In genomic region chr13:46801831-46802230, GRCh38 we compare ENCODE assay signal across 25 cellular contexts.
"Had no signal": no experiment of that assay in that cellular context is flagged by ENCODE, and none has a peak within 500 bp of the region (broad histone marks: within the 10 kb centered on the region; RNA-seq: fewer than 3 reads in every experiment).

No MANE protein-coding gene starts in this region.

- H3K27me3 ChIP-seq: body of pancreas, esophagus squamous epithelium, gastrocnemius medialis, neutrophil, transverse colon, uterus had no signal

- DNase-seq: activated B cell treated with CpG ODN at 0.5 μM for 24 hours; activated CD4-positive, alpha-beta T cell treated with anti-CD3 and anti-CD28 coated beads for 36 hours; activated CD4-positive, alpha-beta T cell treated with anti-CD3 and anti-CD28 coated beads, Interleukin-2, amount 50 U/mL, for 4 hours; activated CD8-positive, alpha-beta memory T cell treated with anti-CD3 and anti-CD28 coated beads for 24 hours; activated effector memory CD4-positive, alpha-beta T cell treated with Interleukin-2 at 50 U/mL for 16 hours; activated naive CD4-positive, alpha-beta T cell treated with anti-CD3 and anti-CD28 coated beads for 36 hours; activated T-cell treated with anti-CD3 and anti-CD28 coated beads, Interleukin-2, amount 50 U/mL, for 72 hours; body of pancreas; caudate nucleus; effector memory CD8-positive, alpha-beta T cell; esophagus squamous epithelium; gastrocnemius medialis; hippocampal formation; right cardiac atrium; stimulated activated CD4-positive, alpha-beta T cell treated with anti-CD3 and anti-CD28 coated beads, Interleukin-2, amount 100 ng/mL, for 24 hours; stimulated activated naive B cell treated with anti-CD40 and anti-IgM and Interleukin-4, amounts not matched to agents 10 μg/mL and 1 μg/mL and 100 μg/mL, for 72 hours; T1000; transverse colon; uterus had no signal

- ATAC-seq: activated CD4-positive, alpha-beta T cell treated with anti-CD3 and anti-CD28 coated beads for 36 hours; activated T-cell treated with anti-CD3 and anti-CD28 coated beads, Interleukin-2, amount 50 U/mL, for 72 hours; body of pancreas; effector memory CD8-positive, alpha-beta T cell; gastrocnemius medialis; right cardiac atrium; stimulated activated naive B cell treated with anti-CD40 and anti-IgM and Interleukin-4, amounts not matched to agents 10 μg/mL and 1 μg/mL and 100 μg/mL, for 72 hours had no signal

- H3K4me3 Mint-ChIP-seq: activated B cell treated with CpG ODN at 0.5 μM for 24 hours; activated CD4-positive, alpha-beta T cell treated with anti-CD3 and anti-CD28 coated beads for 36 hours; activated naive CD4-positive, alpha-beta T cell treated with anti-CD3 and anti-CD28 coated beads for 36 hours; activated T-cell treated with anti-CD3 and anti-CD28 coated beads, Interleukin-2, amount 50 U/mL, for 72 hours; effector memory CD8-positive, alpha-beta T cell; memory B cell; nephron; stimulated activated naive B cell treated with anti-CD40 and anti-IgM and Interleukin-4, amounts not matched to agents 10 μg/mL and 1 μg/mL and 100 μg/mL, for 72 hours; T-helper 1 cell treated with Interleukin-12 subunit alpha and Interleukin-12 subunit beta and Interleukin-4 antibody, amounts not matched to agents 30 μg/mL and 1 μg/mL, for 36 hours had no signal

- H3K36me3 ChIP-seq: esophagus squamous epithelium, gastrocnemius medialis, neutrophil, transverse colon, uterus had no signal

- H3K4me1 ChIP-seq: parathyroid adenoma had no signal

- H3K9me3 Mint-ChIP-seq: activated B cell treated with CpG ODN at 0.5 μM for 24 hours; activated naive CD4-positive, alpha-beta T cell treated with anti-CD3 and anti-CD28 coated beads for 36 hours; effector memory CD8-positive, alpha-beta T cell; nephron; T-helper 1 cell treated with Interleukin-12 subunit alpha and Interleukin-12 subunit beta and Interleukin-4 antibody, amounts not matched to agents 30 μg/mL and 1 μg/mL, for 36 hours had no signal

- H3K27me3 Mint-ChIP-seq: activated CD4-positive, alpha-beta T cell treated with anti-CD3 and anti-CD28 coated beads for 36 hours; stimulated activated naive B cell treated with anti-CD40 and anti-IgM and Interleukin-4, amounts not matched to agents 10 μg/mL and 1 μg/mL and 100 μg/mL, for 72 hours had no signal

- H3K4me3 ChIP-seq: body of pancreas, esophagus squamous epithelium, gastrocnemius medialis, skin epidermis, transverse colon, uterus had no signal

- H3K9ac ChIP-seq: parathyroid adenoma had no signal

- H3K9me3 ChIP-seq: body of pancreas, esophagus squamous epithelium, gastrocnemius medialis, neutrophil, transverse colon, uterus had no signal
